ENCODE assay signal across 36 cellular contexts in genomic region chr4:40033603-40034002, GRCh38.
"Had no signal": no experiment of that assay in that cellular context is flagged by ENCODE, and none has a peak within 500 bp of the region (broad histone marks: within the 10 kb centered on the region; RNA-seq: fewer than 3 reads in every experiment).

No MANE protein-coding gene starts in this region.

- H3K4me3 Mint-ChIP-seq: activated CD4-positive, alpha-beta memory T cell treated with anti-CD3 and anti-CD28 coated beads, Interleukin-2, amount 10 ng/mL, durations not matched to agents 7 days and 5 days; activated CD8-positive, alpha-beta memory T cell treated with anti-CD3 and anti-CD28 coated beads, Interleukin-2, amount 10 ng/mL, durations not matched to agents 7 days and 5 days; activated naive CD8-positive, alpha-beta T cell treated with anti-CD3 and anti-CD28 coated beads for 36 hours; T-cell had no signal

- DNase-seq: activated CD4-positive, alpha-beta memory T cell treated with anti-CD3 and anti-CD28 coated beads, Interleukin-2, amount 10 ng/mL, durations not matched to agents 7 days and 5 days; activated CD4-positive, alpha-beta T cell treated with anti-CD3 and anti-CD28 coated beads for 1 hour; activated CD4-positive, alpha-beta T cell treated with anti-CD3 and anti-CD28 coated beads for 48 hours; activated CD4-positive, CD25-positive, alpha-beta regulatory T cell; activated CD8-positive, alpha-beta memory T cell treated with anti-CD3 and anti-CD28 coated beads for 24 hours; activated CD8-positive, alpha-beta memory T cell treated with anti-CD3 and anti-CD28 coated beads, Interleukin-2, amount 10 ng/mL, durations not matched to agents 7 days and 5 days; activated CD8-positive, alpha-beta memory T cell treated with anti-CD3 and anti-CD28 coated beads, Interleukin-2, amount 50 U/mL, for 48 hours; activated effector memory CD4-positive, alpha-beta T cell treated with anti-CD3 and anti-CD28 coated beads, Interleukin-2, amount 50 U/mL, for 16 hours; activated naive CD4-positive, alpha-beta T cell; activated naive CD4-positive, alpha-beta T cell treated with anti-CD3 and anti-CD28 coated beads, Interleukin-2, amount 50 U/mL, for 16 hours; activated naive CD8-positive, alpha-beta T cell treated with anti-CD3 and anti-CD28 coated beads for 36 hours; activated T-cell treated with anti-CD3 and anti-CD28 coated beads, Interleukin-2, amount 50 U/mL, for 48 hours; amniotic stem cell; brain microvascular endothelial cell; central memory CD4-positive, alpha-beta T cell; Kasumi-1; KBM-7; MM.1S; MV-4-11; NCI-H1092; NCI-H1436 treated with DMSO at 0.1 percent for 48 hours; NCI-H1694 treated with DMSO at 0.1 percent for 48 hours; NCI-H2029; NCI-H510A; NCI-H526; NCI-H748 treated with DMSO at 0.1 percent for 48 hours; NK-92 treated with Interleukin-12 subunit alpha and Interleukin-12 subunit beta, amount 100 ng/mL, for 24 hours; PC-3; SIG-M5; T-cell; T-helper 2 cell; T-helper 9 cell; WERI-Rb-1 had no signal

- H3K27me3 Mint-ChIP-seq: activated CD4-positive, alpha-beta memory T cell treated with anti-CD3 and anti-CD28 coated beads, Interleukin-2, amount 10 ng/mL, durations not matched to agents 7 days and 5 days; activated CD8-positive, alpha-beta memory T cell treated with anti-CD3 and anti-CD28 coated beads, Interleukin-2, amount 10 ng/mL, durations not matched to agents 7 days and 5 days; activated naive CD8-positive, alpha-beta T cell treated with anti-CD3 and anti-CD28 coated beads for 36 hours; T-cell had no signal

- H3K27me3 ChIP-seq: brain microvascular endothelial cell had no signal

- H3K36me3 ChIP-seq: brain microvascular endothelial cell, WERI-Rb-1 had no signal

- H3K36me3 Mint-ChIP-seq: activated CD8-positive, alpha-beta memory T cell treated with anti-CD3 and anti-CD28 coated beads, Interleukin-2, amount 10 ng/mL, durations not matched to agents 7 days and 5 days; activated naive CD8-positive, alpha-beta T cell treated with anti-CD3 and anti-CD28 coated beads for 36 hours; T-cell had no signal

- H3K4me1 Mint-ChIP-seq: activated CD8-positive, alpha-beta memory T cell treated with anti-CD3 and anti-CD28 coated beads, Interleukin-2, amount 10 ng/mL, durations not matched to agents 7 days and 5 days; activated naive CD8-positive, alpha-beta T cell treated with anti-CD3 and anti-CD28 coated beads for 36 hours; T-cell had no signal

- ATAC-seq: activated CD8-positive, alpha-beta memory T cell treated with anti-CD3 and anti-CD28 coated beads, Interleukin-2, amount 10 ng/mL, durations not matched to agents 7 days and 5 days; PC-3; Right ventricle myocardium inferior; SK-N-SH treated with all-trans-retinoic acid at 6 μM for 48 hours; T-cell had no signal

- H3K27ac ChIP-seq: brain microvascular endothelial cell, RWPE1, WERI-Rb-1 had no signal

- H3K27ac Mint-ChIP-seq: activated CD4-positive, alpha-beta memory T cell treated with anti-CD3 and anti-CD28 coated beads, Interleukin-2, amount 10 ng/mL, durations not matched to agents 7 days and 5 days; activated CD8-positive, alpha-beta memory T cell treated with anti-CD3 and anti-CD28 coated beads, Interleukin-2, amount 10 ng/mL, durations not matched to agents 7 days and 5 days; activated naive CD8-positive, alpha-beta T cell treated with anti-CD3 and anti-CD28 coated beads for 36 hours; T-cell had no signal
